ENCODE assay signal across 8 cellular contexts in genomic region chr22:41781508-41781906, GRCh38. TPM values are rescaled to one million over a fixed set of nuclear protein-coding genes. Genes with fewer than 3 reads are reported as not detected.
DNase-seq lines count a peak whose midpoint lies in the region; ATAC-seq and TF ChIP-seq lines count a peak whose summit lies in the region.

No MANE protein-coding gene starts in this region.

- TF ChIP-seq CTCF in IMR-90 (conservative IDR thresholded peaks at IDR 0.05; ENCODE audit: low read depth, low read length) = no peak
- TF ChIP-seq CTCF in GM10266 (IDR thresholded peaks at IDR 0.05; ENCODE audit: control insufficient read depth, insufficient read depth, low read depth, missing control alignments) = no peak
- TF ChIP-seq CTCF in ascending aorta (IDR thresholded peaks at IDR 0.05) = no peak

- no peak overlapping the region for H3K56ac ChIP-seq in IMR-90 (ENCODE audit: extremely low read depth, insufficient read depth, low read length)

- WGBS in IMR-90 (ENCODE audit: extremely low coverage in 2 of 2, insufficient read length in 1 of 2), 2 experiments = no CpG with 5 or more reads among the region's 1 CpG

- no peak for ATAC-seq in IMR-90 (ENCODE audit: low read depth)
- peak; percentile 19 for ATAC-seq in esophagus mucosa
- ATAC-seq in HG03469 (IDR thresholded peaks at IDR 0.05; ENCODE audit: unreplicated experiment) = no peak

- H3K4ac ChIP-seq in IMR-90 (ENCODE audit: low read depth, low read length) = no peak overlapping the region

- BruUV-seq in IMR-90 (replicated peaks; lab: Mats Ljungman, UMichigan) = no TSS peak

- DNase-seq in stimulated activated CD4-positive, alpha-beta T cell treated with anti-CD3 and anti-CD28 coated beads, Interleukin-12 subunit alpha, Interleukin-12 subunit beta, amount 100 ng/mL, for 4 hours = peak; percentile 3
- no peak for DNase-seq in stimulated activated CD4-positive, alpha-beta T cell treated with anti-CD3 and anti-CD28 coated beads, Interleukin-4, amount 100 ng/mL, for 24 hours
- no peak for DNase-seq in IMR-90
- no peak for DNase-seq in GM10266 (ENCODE audit: extremely low spot score)
- no peak for DNase-seq in mesenteric fat pad (ENCODE audit: low spot score)
- no peak for DNase-seq in ascending aorta (ENCODE audit: low spot score in 2 of 2)

- H3K27ac ChIP-seq in IMR-90 (ENCODE audit: insufficient read depth, low read length) (no peak overlapping the region), ascending aorta (no peak overlapping the region)

- H3K27me3 ChIP-seq in IMR-90 (ENCODE audit: control insufficient read depth, insufficient read depth, low read length) (no peaks in the 10 kb centered on the region; the same call in 1 of the 2 replicates), ascending aorta (no peaks in the 10 kb centered on the region)

- H2BK15ac ChIP-seq in IMR-90 (ENCODE audit: low read depth, low read length) = no peak overlapping the region

- no peak overlapping the region for H2AK5ac ChIP-seq in IMR-90 (ENCODE audit: low read depth, low read length)

- no peak overlapping the region for H3K14ac ChIP-seq in IMR-90 (replicated peaks; ENCODE audit: low read depth, low read length)

- H4K20me1 ChIP-seq in IMR-90 (ENCODE audit: insufficient read depth, low read length) = no peaks in the 10 kb centered on the region

- peak overlapping the region; percentile 85 for H2AFZ ChIP-seq in IMR-90 (replicated peaks; ENCODE audit: low read length, poor library complexity)

- H3K9ac ChIP-seq in IMR-90 (ENCODE audit: low read depth, low read length) = no peak overlapping the region

- CTCF ChIA-PET in IMR-90 (lab: Yijun Ruan, JAX) = no interaction called here

- no peak overlapping the region for H2BK20ac ChIP-seq in IMR-90 (ENCODE audit: low read depth, low read length)

- in situ Hi-C loops in IMR-90 (cut with MboI; ENCODE audit: low sequenced_read_pairs) = no loop called here

- H4K8ac ChIP-seq in IMR-90 (ENCODE audit: low read depth in 2 of 2, low read length in 2 of 2) = peak overlapping the region; percentile 77 to 89; a peak in 3 of 4 replicates

- no peak overlapping the region for H3K23ac ChIP-seq in IMR-90 (ENCODE audit: low read depth, low read length)

- H3K4me3 ChIP-seq in IMR-90 (ENCODE audit: insufficient read depth, low read depth, low read length) (no peak overlapping the region), ascending aorta (peak overlapping the region in 1 of 2 donors; percentile 20)

- no peaks in the 10 kb centered on the region for H3K4me1 ChIP-seq in IMR-90 (ENCODE audit: control insufficient read depth, insufficient read depth, low read length)
- H3K4me1 ChIP-seq in ascending aorta = no peaks in the 10 kb centered on the region

- H3K36me3 ChIP-seq in IMR-90 (ENCODE audit: control insufficient read depth, insufficient read depth, low read length) (no peaks in the 10 kb centered on the region), ascending aorta (no peaks in the 10 kb centered on the region)

- no peak for TF ChIP-seq RAD21 in IMR-90 (IDR thresholded peaks at IDR 0.05; ENCODE audit: low read length)

- no peak overlapping the region; the same call in 1 of the 2 replicates for H4K5ac ChIP-seq in IMR-90 (ENCODE audit: low read depth, low read length)

- POLR2A ChIA-PET in IMR-90 (lab: Charles Lee; ENCODE audit: unreplicated experiment) = no interaction called here

- intact Hi-C loops in IMR-90 (cut with micrococcal nuclease) (no loop called here), ascending aorta (cut with DNase I) (no loop called here)

- H2AK9ac ChIP-seq in IMR-90 (replicated peaks; ENCODE audit: low read depth, low read length, poor library complexity) = no peak overlapping the region

- no peaks in the 10 kb centered on the region for H3K9me1 ChIP-seq in IMR-90 (ENCODE audit: insufficient read depth, low read length)

- no peak overlapping the region; the same call in 1 of the 2 replicates for H4K91ac ChIP-seq in IMR-90 (ENCODE audit: insufficient read depth, low read depth, low read length)

- no peak overlapping the region for H2BK5ac ChIP-seq in IMR-90 (ENCODE audit: low read depth, low read length, poor library complexity, severe bottlenecking)

- no peak overlapping the region for H3K18ac ChIP-seq in IMR-90 (ENCODE audit: low read depth, low read length)

- no peak for TF ChIP-seq POLR2A in IMR-90 (IDR thresholded peaks at IDR 0.05; ENCODE audit: low read depth, low read length)

- H3K79me1 ChIP-seq in IMR-90 (ENCODE audit: low read depth in 1 of 2, low read length in 2 of 2) = no peaks in the 10 kb centered on the region

- H2BK120ac ChIP-seq in IMR-90 (ENCODE audit: low read depth, low read length) = no peak overlapping the region

- H3K4me2 ChIP-seq in IMR-90 (ENCODE audit: low read depth, low read length) = no peak overlapping the region

- dilution Hi-C loops in IMR-90 (cut with HindIII; ENCODE audit: low sequenced_read_pairs, unreplicated experiment) = no loop called here

- no peaks in the 10 kb centered on the region for H3K9me3 ChIP-seq in IMR-90 (ENCODE audit: control insufficient read depth, insufficient read depth, low read length)
- H3K9me3 ChIP-seq in ascending aorta = no peaks in the 10 kb centered on the region

TF ChIP-seq in IMR-90, 13 proteins besides CTCF, POLR2A, EP300 and RAD21:
- TF ChIP-seq ELK1 (IDR thresholded peaks at IDR 0.05; ENCODE audit: borderline replicate concordance, low read depth, low read length) (no peak), USF2 (IDR thresholded peaks at IDR 0.05; ENCODE audit: low read depth, low read length) (no peak), BHLHE40 (IDR thresholded peaks at IDR 0.05; ENCODE audit: low read depth, low read length) (no peak), NFE2L2 (IDR thresholded peaks at IDR 0.05; ENCODE audit: low read depth, low read length) (no peak), MAFK (IDR thresholded peaks at IDR 0.05; ENCODE audit: low read depth, low read length) (no peak), RFX5 (IDR thresholded peaks at IDR 0.05; ENCODE audit: low read depth, low read length) (no peak)

RNA-seq across cellular contexts. Expression of gene CCDC134, which starts 19.0 kb away (rescaled TPM):
- total RNA-seq in IMR-90 (2012; rRNA removed) (6.1 and 7.0 TPM in 2 replicates), esophagus mucosa (6.9 TPM), mesenteric fat pad (4.1 TPM), ascending aorta (6.4 TPM)
- polyA plus RNA-seq in IMR-90 (2012; rRNA removed) = 5.1 and 7.5 TPM in 2 replicates
- polyA plus RNA-seq in IMR-90 (2012; cell fraction: cytosol; rRNA removed) = 3.3 and 5.2 TPM in 2 replicates
- 2.0 and 2.3 TPM in 2 replicates for polyA plus RNA-seq in IMR-90 (2012; cell fraction: nucleus; rRNA removed; ENCODE audit: low replicate concordance)

RNA-seq across cellular contexts. Expression of gene SREBF2, which starts 51.4 kb away (rescaled TPM):
- total RNA-seq in IMR-90 (2012; rRNA removed) (8.1 and 9.2 TPM in 2 replicates), esophagus mucosa (131 TPM), mesenteric fat pad (35.9 TPM), ascending aorta (46.1 TPM)
- 47.4 and 50.1 TPM in 2 replicates for polyA plus RNA-seq in IMR-90 (2012; rRNA removed)
- 40.1 and 52.1 TPM in 2 replicates for polyA plus RNA-seq in IMR-90 (2012; cell fraction: cytosol; rRNA removed)
- polyA plus RNA-seq in IMR-90 (2012; cell fraction: nucleus; rRNA removed; ENCODE audit: low replicate concordance) = 62.2 and 101 TPM in 2 replicates
